20 cellular contexts compared by ENCODE assay signal in genomic region chr4:85910985-85911384, GRCh38.
"Had no signal": no experiment of that assay in that cellular context is flagged by ENCODE, and none has a peak within 500 bp of the region (broad histone marks: within the 10 kb centered on the region; RNA-seq: fewer than 3 reads in every experiment).

No MANE protein-coding gene starts in this region.

- H3K4me1 ChIP-seq: psoas muscle, suprapubic skin had no signal

- H3K4me3 Mint-ChIP-seq: effector memory CD8-positive, alpha-beta T cell; immature natural killer cell; memory B cell; naive B cell; natural killer cell treated with Interleukin-12 subunit alpha and Interleukin-12 subunit beta and Interleukin-15 and Interleukin-18, amount 100 ng/mL, for 72 hours; neural crest cell; stimulated activated naive CD8-positive, alpha-beta T cell treated with anti-CD3 and anti-CD28 coated beads, Interleukin-15, amount 100 ng/mL, for 72 hours had no signal

- H3K36me3 Mint-ChIP-seq: immature natural killer cell; natural killer cell treated with Interleukin-12 subunit alpha and Interleukin-12 subunit beta and Interleukin-15 and Interleukin-18, amount 100 ng/mL, for 72 hours had no signal

- H3K36me3 ChIP-seq: ovary, suprapubic skin had no signal

- H3K4me3 ChIP-seq: lung, ovary, psoas muscle, skin epidermis, suprapubic skin had no signal

- H3K4me1 Mint-ChIP-seq: immature natural killer cell; neural crest cell; stimulated activated naive CD8-positive, alpha-beta T cell treated with anti-CD3 and anti-CD28 coated beads, Interleukin-15, amount 100 ng/mL, for 72 hours had no signal

- DNase-seq: cerebellar nuclear complex; cortex of kidney; effector memory CD8-positive, alpha-beta T cell; immature natural killer cell; left ventricle myocardium superior; naive B cell; ovary; psoas muscle; stimulated activated CD4-positive, alpha-beta T cell treated with anti-CD3 and anti-CD28 coated beads, Interleukin-15, amount 100 ng/mL, for 24 hours; stimulated activated CD4-positive, alpha-beta T cell treated with anti-CD3 and anti-CD28 coated beads, Interleukin-4, amount 100 ng/mL, for 1 hour; stimulated activated CD8-positive, alpha-beta memory T cell treated with anti-CD3 and anti-CD28 coated beads, Interleukin-4, amount 100 ng/mL, for 48 hours; stimulated activated naive CD4-positive, alpha-beta T cell; stimulated activated naive CD8-positive, alpha-beta T cell treated with anti-CD3 and anti-CD28 coated beads, Interleukin-15, amount 100 ng/mL, for 72 hours; trophoblast cell had no signal

- H3K9me3 ChIP-seq: ovary, psoas muscle, suprapubic skin had no signal

- ATAC-seq: effector memory CD8-positive, alpha-beta T cell; natural killer cell treated with Interleukin-12 subunit alpha and Interleukin-12 subunit beta and Interleukin-15 and Interleukin-18, amount 100 ng/mL, for 72 hours; stimulated activated naive CD8-positive, alpha-beta T cell treated with anti-CD3 and anti-CD28 coated beads, Interleukin-15, amount 100 ng/mL, for 72 hours had no signal

- H3K27me3 ChIP-seq: ovary, suprapubic skin had no signal

- H3K27me3 Mint-ChIP-seq: effector memory CD8-positive, alpha-beta T cell; memory B cell; naive B cell; natural killer cell treated with Interleukin-12 subunit alpha and Interleukin-12 subunit beta and Interleukin-15 and Interleukin-18, amount 100 ng/mL, for 72 hours; stimulated activated naive CD8-positive, alpha-beta T cell treated with anti-CD3 and anti-CD28 coated beads, Interleukin-15, amount 100 ng/mL, for 72 hours had no signal

- H3K27ac Mint-ChIP-seq: effector memory CD8-positive, alpha-beta T cell; immature natural killer cell; natural killer cell treated with Interleukin-12 subunit alpha and Interleukin-12 subunit beta and Interleukin-15 and Interleukin-18, amount 100 ng/mL, for 72 hours; stimulated activated naive CD8-positive, alpha-beta T cell treated with anti-CD3 and anti-CD28 coated beads, Interleukin-15, amount 100 ng/mL, for 72 hours had no signal

- H3K27ac ChIP-seq: ovary, psoas muscle, skin epidermis, suprapubic skin had no signal
